1 cellular context compared by ENCODE assay signal in the genomic region with DNA sequence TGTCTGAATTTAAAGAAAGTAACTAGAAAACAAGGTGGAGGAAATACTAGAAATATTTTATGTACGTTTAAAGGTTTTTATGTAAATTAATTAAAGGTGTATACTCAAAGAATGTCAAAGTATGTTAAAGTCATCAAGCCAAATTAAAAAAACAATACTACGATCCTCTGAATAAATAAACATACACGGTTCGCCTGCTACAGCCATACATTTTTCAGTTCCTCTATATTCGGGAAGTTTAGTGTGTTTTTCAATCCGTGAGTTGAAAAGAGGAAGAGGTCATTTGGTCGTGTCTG.
TF ChIP-seq lines count a peak whose summit lies in the region.

No MANE protein-coding gene starts in this region.

TF ChIP-seq in GM23338, 12 proteins besides CTCF, POLR2A, EP300 and RAD21 (continued from another document):
- TF ChIP-seq, protein P1, sequence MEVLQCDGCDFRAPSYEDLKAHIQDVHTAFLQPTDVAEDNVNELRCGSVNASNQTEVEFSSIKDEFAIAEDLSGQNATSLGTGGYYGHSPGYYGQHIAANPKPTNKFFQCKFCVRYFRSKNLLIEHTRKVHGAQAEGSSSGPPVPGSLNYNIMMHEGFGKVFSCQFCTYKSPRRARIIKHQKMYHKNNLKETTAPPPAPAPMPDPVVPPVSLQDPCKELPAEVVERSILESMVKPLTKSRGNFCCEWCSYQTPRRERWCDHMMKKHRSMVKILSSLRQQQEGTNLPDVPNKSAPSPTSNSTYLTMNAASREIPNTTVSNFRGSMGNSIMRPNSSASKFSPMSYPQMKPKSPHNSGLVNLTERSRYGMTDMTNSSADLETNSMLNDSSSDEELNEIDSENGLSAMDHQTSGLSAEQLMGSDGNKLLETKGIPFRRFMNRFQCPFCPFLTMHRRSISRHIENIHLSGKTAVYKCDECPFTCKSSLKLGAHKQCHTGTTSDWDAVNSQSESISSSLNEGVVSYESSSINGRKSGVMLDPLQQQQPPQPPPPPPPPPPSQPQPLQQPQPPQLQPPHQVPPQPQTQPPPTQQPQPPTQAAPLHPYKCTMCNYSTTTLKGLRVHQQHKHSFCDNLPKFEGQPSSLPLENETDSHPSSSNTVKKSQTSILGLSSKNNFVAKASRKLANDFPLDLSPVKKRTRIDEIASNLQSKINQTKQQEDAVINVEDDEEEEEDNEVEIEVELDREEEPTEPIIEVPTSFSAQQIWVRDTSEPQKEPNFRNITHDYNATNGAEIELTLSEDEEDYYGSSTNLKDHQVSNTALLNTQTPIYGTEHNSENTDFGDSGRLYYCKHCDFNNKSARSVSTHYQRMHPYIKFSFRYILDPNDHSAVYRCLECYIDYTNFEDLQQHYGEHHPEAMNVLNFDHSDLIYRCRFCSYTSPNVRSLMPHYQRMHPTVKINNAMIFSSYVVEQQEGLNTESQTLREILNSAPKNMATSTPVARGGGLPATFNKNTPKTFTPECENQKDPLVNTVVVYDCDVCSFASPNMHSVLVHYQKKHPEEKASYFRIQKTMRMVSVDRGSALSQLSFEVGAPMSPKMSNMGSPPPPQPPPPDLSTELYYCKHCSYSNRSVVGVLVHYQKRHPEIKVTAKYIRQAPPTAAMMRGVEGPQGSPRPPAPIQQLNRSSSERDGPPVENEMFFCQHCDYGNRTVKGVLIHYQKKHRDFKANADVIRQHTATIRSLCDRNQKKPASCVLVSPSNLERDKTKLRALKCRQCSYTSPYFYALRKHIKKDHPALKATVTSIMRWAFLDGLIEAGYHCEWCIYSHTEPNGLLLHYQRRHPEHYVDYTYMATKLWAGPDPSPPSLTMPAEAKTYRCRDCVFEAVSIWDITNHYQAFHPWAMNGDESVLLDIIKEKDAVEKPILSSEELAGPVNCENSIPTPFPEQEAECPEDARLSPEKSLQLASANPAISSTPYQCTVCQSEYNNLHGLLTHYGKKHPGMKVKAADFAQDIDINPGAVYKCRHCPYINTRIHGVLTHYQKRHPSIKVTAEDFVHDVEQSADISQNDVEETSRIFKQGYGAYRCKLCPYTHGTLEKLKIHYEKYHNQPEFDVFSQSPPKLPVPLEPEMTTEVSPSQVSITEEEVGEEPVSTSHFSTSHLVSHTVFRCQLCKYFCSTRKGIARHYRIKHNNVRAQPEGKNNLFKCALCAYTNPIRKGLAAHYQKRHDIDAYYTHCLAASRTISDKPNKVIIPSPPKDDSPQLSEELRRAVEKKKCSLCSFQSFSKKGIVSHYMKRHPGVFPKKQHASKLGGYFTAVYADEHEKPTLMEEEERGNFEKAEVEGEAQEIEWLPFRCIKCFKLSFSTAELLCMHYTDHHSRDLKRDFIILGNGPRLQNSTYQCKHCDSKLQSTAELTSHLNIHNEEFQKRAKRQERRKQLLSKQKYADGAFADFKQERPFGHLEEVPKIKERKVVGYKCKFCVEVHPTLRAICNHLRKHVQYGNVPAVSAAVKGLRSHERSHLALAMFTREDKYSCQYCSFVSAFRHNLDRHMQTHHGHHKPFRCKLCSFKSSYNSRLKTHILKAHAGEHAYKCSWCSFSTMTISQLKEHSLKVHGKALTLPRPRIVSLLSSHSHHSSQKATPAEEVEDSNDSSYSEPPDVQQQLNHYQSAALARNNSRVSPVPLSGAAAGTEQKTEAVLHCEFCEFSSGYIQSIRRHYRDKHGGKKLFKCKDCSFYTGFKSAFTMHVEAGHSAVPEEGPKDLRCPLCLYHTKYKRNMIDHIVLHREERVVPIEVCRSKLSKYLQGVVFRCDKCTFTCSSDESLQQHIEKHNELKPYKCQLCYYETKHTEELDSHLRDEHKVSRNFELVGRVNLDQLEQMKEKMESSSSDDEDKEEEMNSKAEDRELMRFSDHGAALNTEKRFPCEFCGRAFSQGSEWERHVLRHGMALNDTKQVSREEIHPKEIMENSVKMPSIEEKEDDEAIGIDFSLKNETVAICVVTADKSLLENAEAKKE (CRISPR knock-in tag; IDR thresholded peaks at IDR 0.05) = no peak
- TF ChIP-seq NANOG (IDR thresholded peaks at IDR 0.05; ENCODE audit: borderline replicate concordance) (no peak), STAT1 (IDR thresholded peaks at IDR 0.05; ENCODE audit: unreplicated experiment) (no peak)
